8 cellular contexts compared by ENCODE assay signal in the genomic region with DNA sequence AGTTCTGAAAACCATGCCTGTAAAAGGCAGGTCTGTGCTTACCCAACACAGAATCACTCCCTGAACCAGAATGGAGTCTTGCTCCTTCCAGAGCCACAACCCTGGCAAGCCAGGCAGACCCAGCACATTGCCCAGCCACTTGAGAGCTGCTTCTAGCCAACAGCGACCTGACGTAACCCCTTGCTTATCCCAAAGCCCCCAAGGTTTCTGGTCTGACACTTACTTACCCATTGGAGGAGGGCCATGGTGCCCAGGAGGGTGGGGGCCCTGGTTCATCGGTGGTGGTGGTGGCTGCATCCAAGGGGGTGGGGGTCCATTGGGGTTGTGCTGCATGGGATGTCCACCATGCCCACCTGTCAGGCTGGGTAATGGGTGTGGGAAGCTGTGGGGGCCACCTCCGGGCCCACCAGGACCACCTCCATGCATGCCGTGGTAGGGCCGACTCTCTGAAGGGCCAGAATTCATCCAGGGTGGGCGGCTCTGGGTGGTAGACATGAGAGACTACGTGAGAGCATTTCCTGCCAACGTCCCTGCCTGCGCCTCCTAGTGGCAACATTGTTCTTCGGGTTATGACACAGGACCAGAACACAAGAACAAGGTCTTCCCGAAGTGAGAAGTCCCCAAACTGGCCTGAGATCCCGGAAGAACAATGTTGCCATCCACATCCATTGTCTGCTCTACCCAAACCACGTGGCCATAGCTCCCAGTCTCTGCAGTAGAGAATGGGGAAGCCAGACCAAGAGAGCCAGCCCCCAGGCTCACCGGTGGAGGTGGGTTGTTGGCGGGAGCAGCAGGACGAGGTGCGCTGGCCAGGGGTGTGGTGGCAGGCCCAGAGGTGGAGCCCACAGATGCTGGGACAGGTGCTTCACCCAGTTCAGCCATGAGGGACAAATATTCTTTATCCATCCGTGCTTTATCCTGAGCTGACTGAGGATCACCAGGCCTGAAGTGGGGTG. TPM values are rescaled to one million over a fixed set of nuclear protein-coding genes. Genes with fewer than 3 reads are reported as not detected.
DNase-seq lines count a peak whose midpoint lies in the region; ATAC-seq, FAIRE-seq and TF ChIP-seq lines count a peak whose summit lies in the region.

No MANE protein-coding gene starts in this region.

- TF ChIP-seq RAD21 in K562 (CRISPR knock-in tag; conservative IDR thresholded peaks at IDR 0.05 in 1 of 2, IDR thresholded peaks at IDR 0.05 in 1 of 2) = peak; percentile 13 to 46; a peak in 3 of 4 replicates

- intact Hi-C loops in K562 (cut with micrococcal nuclease) = loop anchor here (1.0 kb wide), 1 partner anchor 24 kb away; no protein-coding TSS in a partner anchor

- in situ Hi-C loops in K562 (cut with MboI) = no loop called here

- no peak overlapping the region for H2AFZ ChIP-seq in K562 (ENCODE audit: low read depth, low read length)

- 0 out of 4 replicates have a peak overlapping the region, but pooled peaks of 1 of the 2 experiments have one; percentile 18 for H3K9ac ChIP-seq in K562 (ENCODE audit: insufficient read depth in 1 of 2, low read depth in 2 of 2, low read length in 2 of 2)

- H4K20me1 ChIP-seq in K562 (replicated peaks; ENCODE audit: control insufficient read depth, insufficient read depth, low read length) = peaks cover 60% of the 10 kb centered on the region

- H3K27me3 ChIP-seq in K562 (ENCODE audit: control insufficient read depth in 2 of 2, insufficient read depth in 2 of 2, low read length in 2 of 2) = no peaks in the 10 kb centered on the region

- WGBS in K562 (ENCODE audit: insufficient coverage, low coverage, missing lambda C conversion rate) = 68% methylated on average over 18 of the region's 19 CpGs

- peaks cover 7% of the 10 kb centered on the region for H3K9me1 ChIP-seq in K562 (ENCODE audit: control insufficient read depth, insufficient read depth, low read length)

- TF ChIP-seq POLR2A in K562 (conservative IDR thresholded peaks at IDR 0.05) = peak; percentile 61; the same call in 1 of the 2 replicates

- BruUV-seq in K562 (replicated peaks; lab: Mats Ljungman, UMichigan) = no TSS peak

- POLR2A ChIA-PET in K562 (lab: Yijun Ruan, JAX) = interaction anchor here (1.0 to 2.4 kb wide), 6 partner anchors 8 to 79 kb away, joined by 3 to 8 read pairs (median 4); a partner anchor contains a TSS

- no peak overlapping the region for H3K27ac ChIP-seq in K562 (ENCODE audit: extremely low read depth, low read depth, low read length)

- H3K79me2 ChIP-seq in K562 (ENCODE audit: control insufficient read depth, insufficient read depth, low read length) = peaks cover 54% of the 10 kb centered on the region

- H3K36me3 ChIP-seq in K562 (ENCODE audit: control insufficient read depth, insufficient read depth, low read length) = peaks cover 98% of the 10 kb centered on the region

- no peak overlapping the region for H3K4me3 ChIP-seq in K562

- peak; percentile 78 for FAIRE-seq in K562 (lab: Jason Lieb, UNC)

- no peak for TF ChIP-seq EP300 in K562 (IDR thresholded peaks at IDR 0.05; ENCODE audit: low read length)

- TF ChIP-seq CTCF in K562 (IDR thresholded peaks at IDR 0.05 in 2 of 3, conservative IDR thresholded peaks at IDR 0.05 in 1 of 3; ENCODE audit: insufficient read depth in 2 of 3, low read depth in 1 of 3, low read length in 3 of 3) = peak; percentile 63 to 88 (median 67)

- CTCF ChIA-PET in K562 (lab: Yijun Ruan, JAX; ENCODE audit: low intra/inter-chr PET ratio) = interaction anchor here (1.0 kb wide), 1 partner anchor 24 kb away, joined by 3 read pairs; no protein-coding TSS in a partner anchor

- DNase-seq in COLO668 (lab: John Stamatoyannopoulos, UW; ENCODE audit: unreplicated experiment) (peak; percentile 68), HuH-7 (ENCODE audit: low spot score) (peak; percentile 53), T-helper 22 cell (ENCODE audit: low read depth) (peak; percentile 54), K562 (ENCODE audit: extremely low read depth in 1 of 4, low spot score in 3 of 4) (peak in 2 of 4 experiments; percentile 47 to 79), kidney tubule cell (ENCODE audit: low spot score) (peak; percentile 67), inferior parietal cortex (ENCODE audit: extremely low spot score) (no peak)
- peak; percentile 60 to 72 for DNase-seq in stimulated activated CD4-positive, alpha-beta T cell treated with anti-CD3 and anti-CD28 coated beads, Interleukin-4, amount 100 ng/mL, for 4 hours

- no peak overlapping the region for H3K4me2 ChIP-seq in K562 (ENCODE audit: insufficient read depth, low read length)

- ATAC-seq in K562 (peak; percentile 67), GM21529 (IDR thresholded peaks at IDR 0.05; ENCODE audit: unreplicated experiment) (no peak)

- H3K4me1 ChIP-seq in K562 (replicated peaks in 1 of 2; ENCODE audit: control insufficient read depth in 2 of 2, insufficient read depth in 2 of 2, low read length in 2 of 2) = peaks cover 9 to 27% of the 10 kb centered on the region in 2 experiments

- H3K9me3 ChIP-seq in K562 (replicated peaks; ENCODE audit: control insufficient read depth, insufficient read depth, low read depth, low read length) = no peaks in the 10 kb centered on the region

RNA-seq across cellular contexts. Expression of a gene that starts 7.8 kb away (rescaled TPM):
- total RNA-seq in K562 (2011; cell fraction: chromatin; rRNA removed; ENCODE audit: low replicate concordance) = 3.2 and 8.8 TPM in 2 replicates
- total RNA-seq in K562 (2011; cell fraction: nucleolus; rRNA removed) = 2.1 and 2.3 TPM in 2 replicates
- total RNA-seq in K562 (2011; cell fraction: nucleoplasm; rRNA removed) = 2.2 and 2.8 TPM in 2 replicates
- total RNA-seq in K562 (2014; rRNA removed) (0.65 and 1.5 TPM in 2 replicates), K562 (2014; rRNA removed; fragmentation: Illumina TruSeq; extraction: Trizol) (0.29 and 0.32 TPM in 2 replicates), K562 (2015; rRNA removed; fragmentation: Illumina TruSeq; extraction: Trizol) (0.33 and 0.60 TPM in 2 replicates), K562 (2021) (0.69 and 1.2 TPM in 2 replicates)
- polyA plus RNA-seq in K562 (2011; rRNA removed) (0.72 and 1.2 TPM in 2 replicates), K562 (2014; fragmentation: Illumina TruSeq; extraction: Trizol) (0.76 and 0.87 TPM in 2 replicates), K562 (2014; fragmentation: Nextera tagmentation; extraction: Ambion mirVana) (under 1 TPM; 0.07 to 0.11 TPM), K562 (2014; rRNA removed) (0.55 and 0.68 TPM in 2 replicates)
- polyA plus RNA-seq in K562 (2011; cell fraction: cytosol; rRNA removed) = 0.59 and 1.3 TPM in 2 replicates
- polyA plus RNA-seq in K562 (2011; cell fraction: nucleus; rRNA removed) = 1.7 and 3.2 TPM in 2 replicates
- polyA plus RNA-seq in K562 (2012) = 0.68 and 0.82 TPM in 2 replicates
- polyA minus RNA-seq in K562 (2011; rRNA and poly(A)+ RNA removed) = 0.42 and 0.53 TPM in 2 replicates
- 2.1 and 3.9 TPM in 2 replicates for polyA minus RNA-seq in K562 (2011; cell fraction: cytosol; rRNA and poly(A)+ RNA removed)
- 0.78 and 2.2 TPM in 2 replicates for polyA minus RNA-seq in K562 (2011; cell fraction: nucleus; rRNA and poly(A)+ RNA removed)

RNA-seq across cellular contexts. Expression of a gene that starts 10.7 kb away (rescaled TPM):
- total RNA-seq in K562 (2011; cell fraction: chromatin; rRNA removed; ENCODE audit: low replicate concordance) = 535 and 698 TPM in 2 replicates
- total RNA-seq in K562 (2011; cell fraction: nucleolus; rRNA removed) = 252 and 253 TPM in 2 replicates
- total RNA-seq in K562 (2011; cell fraction: nucleoplasm; rRNA removed) = 451 and 617 TPM in 2 replicates
- total RNA-seq in K562 (2014; rRNA removed) (141 and 158 TPM in 2 replicates), K562 (2014; rRNA removed; fragmentation: Illumina TruSeq; extraction: Trizol) (111 and 122 TPM in 2 replicates), K562 (2015; rRNA removed; fragmentation: Illumina TruSeq; extraction: Trizol) (78.3 and 84.0 TPM in 2 replicates), K562 (2021) (295 and 334 TPM in 2 replicates)
- polyA plus RNA-seq in K562 (2011; rRNA removed) (64.3 and 88.2 TPM in 2 replicates), K562 (2014; fragmentation: Illumina TruSeq; extraction: Trizol) (207 and 244 TPM in 2 replicates), K562 (2014; fragmentation: Nextera tagmentation; extraction: Ambion mirVana) (10 to 100 TPM; 13.1 to 14.0 TPM), K562 (2014; rRNA removed) (123 and 131 TPM in 2 replicates)
- polyA plus RNA-seq in K562 (2011; cell fraction: cytosol; rRNA removed) = 38.0 and 43.0 TPM in 2 replicates
- 224 and 275 TPM in 2 replicates for polyA plus RNA-seq in K562 (2011; cell fraction: nucleus; rRNA removed)
- polyA plus RNA-seq in K562 (2012) = 197 and 225 TPM in 2 replicates
- 94.0 and 130 TPM in 2 replicates for polyA minus RNA-seq in K562 (2011; rRNA and poly(A)+ RNA removed)
- 61.7 and 83.6 TPM in 2 replicates for polyA minus RNA-seq in K562 (2011; cell fraction: cytosol; rRNA and poly(A)+ RNA removed)
- 141 and 236 TPM in 2 replicates for polyA minus RNA-seq in K562 (2011; cell fraction: nucleus; rRNA and poly(A)+ RNA removed)

RNA-seq across cellular contexts. Expression of a gene that starts 23.7 kb away (rescaled TPM):
- 26.8 and 84.8 TPM in 2 replicates for total RNA-seq in K562 (2011; cell fraction: chromatin; rRNA removed; ENCODE audit: low replicate concordance)
- total RNA-seq in K562 (2011; cell fraction: nucleolus; rRNA removed) = 33.2 and 45.9 TPM in 2 replicates
- 30.1 and 31.5 TPM in 2 replicates for total RNA-seq in K562 (2011; cell fraction: nucleoplasm; rRNA removed)
- total RNA-seq in K562 (2014; rRNA removed) (10.8 and 12.3 TPM in 2 replicates), K562 (2014; rRNA removed; fragmentation: Illumina TruSeq; extraction: Trizol) (4.2 and 5.3 TPM in 2 replicates), K562 (2015; rRNA removed; fragmentation: Illumina TruSeq; extraction: Trizol) (4.1 and 5.0 TPM in 2 replicates), K562 (2021) (14.6 and 15.8 TPM in 2 replicates)
- polyA plus RNA-seq in K562 (2011; rRNA removed) (15.7 and 16.6 TPM in 2 replicates), K562 (2014; fragmentation: Illumina TruSeq; extraction: Trizol) (5.5 and 6.3 TPM in 2 replicates), K562 (2014; fragmentation: Nextera tagmentation; extraction: Ambion mirVana) (1 to 10 TPM in 1 of 2 experiments, under 1 TPM in 1; 0.87 to 1.1 TPM), K562 (2014; rRNA removed) (15.8 and 22.7 TPM in 2 replicates)
- polyA plus RNA-seq in K562 (2011; cell fraction: cytosol; rRNA removed) = 13.8 and 38.4 TPM in 2 replicates
- polyA plus RNA-seq in K562 (2011; cell fraction: nucleus; rRNA removed) = 53.6 and 109 TPM in 2 replicates
- polyA plus RNA-seq in K562 (2012) = 19.5 and 23.1 TPM in 2 replicates
- polyA minus RNA-seq in K562 (2011; rRNA and poly(A)+ RNA removed) = 3.7 and 10.1 TPM in 2 replicates
- polyA minus RNA-seq in K562 (2011; cell fraction: cytosol; rRNA and poly(A)+ RNA removed) = 12.1 and 13.2 TPM in 2 replicates
- 16.0 and 20.5 TPM in 2 replicates for polyA minus RNA-seq in K562 (2011; cell fraction: nucleus; rRNA and poly(A)+ RNA removed)

RNA-seq across cellular contexts. Expression of a gene that starts 35.4 kb away (rescaled TPM):
- total RNA-seq in K562 (2011; cell fraction: chromatin; rRNA removed; ENCODE audit: low replicate concordance) = 11.3 and 40.1 TPM in 2 replicates
- 20.5 and 22.5 TPM in 2 replicates for total RNA-seq in K562 (2011; cell fraction: nucleolus; rRNA removed)
- 7.3 and 11.7 TPM in 2 replicates for total RNA-seq in K562 (2011; cell fraction: nucleoplasm; rRNA removed)
- total RNA-seq in K562 (2014; rRNA removed) (9.6 and 13.7 TPM in 2 replicates), K562 (2014; rRNA removed; fragmentation: Illumina TruSeq; extraction: Trizol) (3.4 and 4.9 TPM in 2 replicates), K562 (2015; rRNA removed; fragmentation: Illumina TruSeq; extraction: Trizol) (7.0 and 8.5 TPM in 2 replicates), K562 (2021) (13.9 and 14.5 TPM in 2 replicates)
- polyA plus RNA-seq in K562 (2011; rRNA removed) (7.3 and 11.2 TPM in 2 replicates), K562 (2014; fragmentation: Illumina TruSeq; extraction: Trizol) (8.5 and 12.2 TPM in 2 replicates), K562 (2014; fragmentation: Nextera tagmentation; extraction: Ambion mirVana) (under 1 TPM; 0.13 to 0.39 TPM), K562 (2014; rRNA removed) (10.5 and 11.6 TPM in 2 replicates)
- polyA plus RNA-seq in K562 (2011; cell fraction: cytosol; rRNA removed) = 11.2 and 14.4 TPM in 2 replicates
- polyA plus RNA-seq in K562 (2011; cell fraction: nucleus; rRNA removed) = 40.2 and 43.0 TPM in 2 replicates
- polyA plus RNA-seq in K562 (2012) = 9.6 and 14.0 TPM in 2 replicates
- polyA minus RNA-seq in K562 (2011; rRNA and poly(A)+ RNA removed) = 5.1 and 6.7 TPM in 2 replicates
- polyA minus RNA-seq in K562 (2011; cell fraction: cytosol; rRNA and poly(A)+ RNA removed) = 8.8 and 11.1 TPM in 2 replicates
- polyA minus RNA-seq in K562 (2011; cell fraction: nucleus; rRNA and poly(A)+ RNA removed) = 5.8 and 12.4 TPM in 2 replicates

RNA-seq across cellular contexts. Expression of a gene that starts 42.7 kb away (rescaled TPM):
- total RNA-seq in K562 (2011; cell fraction: chromatin; rRNA removed; ENCODE audit: low replicate concordance) = 33.3 and 80.8 TPM in 2 replicates
- 78.7 and 86.4 TPM in 2 replicates for total RNA-seq in K562 (2011; cell fraction: nucleolus; rRNA removed)
- 51.5 and 54.8 TPM in 2 replicates for total RNA-seq in K562 (2011; cell fraction: nucleoplasm; rRNA removed)
- 24.3 and 29.4 TPM in 2 replicates for total RNA-seq in K562 (2014; rRNA removed)
- 6.3 and 7.3 TPM in 2 replicates for total RNA-seq in K562 (2014; rRNA removed; fragmentation: Illumina TruSeq; extraction: Trizol)
- 12.3 and 15.0 TPM in 2 replicates for total RNA-seq in K562 (2015; rRNA removed; fragmentation: Illumina TruSeq; extraction: Trizol)
- total RNA-seq in K562 (2021) = 55.7 and 57.2 TPM in 2 replicates
- 19.3 and 34.7 TPM in 2 replicates for polyA plus RNA-seq in K562 (2011; rRNA removed)
- polyA plus RNA-seq in K562 (2011; cell fraction: cytosol; rRNA removed) = 22.5 and 54.7 TPM in 2 replicates
- 88.7 and 149 TPM in 2 replicates for polyA plus RNA-seq in K562 (2011; cell fraction: nucleus; rRNA removed)
- 41.1 and 44.4 TPM in 2 replicates for polyA plus RNA-seq in K562 (2012)
- polyA plus RNA-seq in K562 (2014; fragmentation: Illumina TruSeq; extraction: Trizol) = 42.7 and 48.3 TPM in 2 replicates
- 1 to 10 TPM; 3.4 to 3.9 TPM for polyA plus RNA-seq in K562 (2014; fragmentation: Nextera tagmentation; extraction: Ambion mirVana)
- polyA plus RNA-seq in K562 (2014; rRNA removed) = 40.5 and 42.5 TPM in 2 replicates
- 6.3 and 9.1 TPM in 2 replicates for polyA minus RNA-seq in K562 (2011; rRNA and poly(A)+ RNA removed)
- 24.1 and 29.2 TPM in 2 replicates for polyA minus RNA-seq in K562 (2011; cell fraction: cytosol; rRNA and poly(A)+ RNA removed)
- 19.9 and 21.0 TPM in 2 replicates for polyA minus RNA-seq in K562 (2011; cell fraction: nucleus; rRNA and poly(A)+ RNA removed)
